In the genomic region with DNA sequence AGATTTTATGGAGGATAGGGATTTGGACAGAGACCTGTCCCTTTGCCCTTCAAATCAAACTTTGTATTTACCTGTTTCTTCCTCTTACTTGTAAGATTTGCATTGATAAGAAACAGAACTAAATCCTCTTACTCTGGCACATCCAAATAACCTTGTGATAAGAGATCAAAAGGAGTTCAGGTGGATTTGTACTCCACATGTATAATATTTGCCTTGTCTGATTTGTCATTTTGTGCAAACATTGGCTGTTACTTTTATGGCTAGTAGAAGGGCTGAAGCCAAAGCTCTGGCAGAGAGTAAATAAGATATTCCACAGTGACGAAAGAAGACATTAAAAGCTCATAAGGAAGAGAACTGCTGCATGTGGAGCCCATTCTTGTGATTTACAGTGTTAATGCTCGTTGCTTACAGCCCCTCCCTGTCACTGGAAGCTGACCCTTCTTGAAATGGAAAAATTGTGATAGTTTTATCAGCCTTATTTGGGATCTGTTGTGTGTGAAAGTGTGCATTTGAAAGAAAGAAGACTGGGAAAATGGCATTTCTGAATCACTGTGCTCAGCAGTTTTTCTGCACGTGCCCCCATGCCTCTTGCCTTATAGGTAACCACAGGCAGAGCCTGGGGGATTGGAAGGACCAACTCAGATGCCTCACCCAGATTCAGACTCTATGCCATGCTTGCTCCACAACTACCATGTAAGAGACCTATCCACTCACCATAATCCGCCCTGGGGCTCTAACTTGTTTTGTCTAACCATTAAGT, we compare ENCODE assay signal across 1 cellular context.
TF ChIP-seq lines count a peak whose summit lies in the region.

No MANE protein-coding gene starts in this region.

TF ChIP-seq in HepG2, 621 proteins besides CTCF, POLR2A, EP300 and RAD21 (continued from another document and continues in another):
- TF ChIP-seq RERE (CRISPR knock-in tag; IDR thresholded peaks at IDR 0.05; ENCODE audit: low read depth) (peak; percentile 95), JARID2 (CRISPR knock-in tag; IDR thresholded peaks at IDR 0.05; ENCODE audit: insufficient replicate concordance) (no peak), ZNF883 (CRISPR knock-in tag; IDR thresholded peaks at IDR 0.05; ENCODE audit: not compliant biosample characterization) (no peak), ZNF331 (CRISPR knock-in tag; IDR thresholded peaks at IDR 0.05) (peak; percentile 33; the same call in 1 of the 2 replicates), PRDM15 (CRISPR knock-in tag; IDR thresholded peaks at IDR 0.05) (no peak), HMGA1 (CRISPR knock-in tag; conservative IDR thresholded peaks at IDR 0.05) (no peak), SKI (IDR thresholded peaks at IDR 0.05; ENCODE audit: partially characterized antibody) (peak; percentile 71), FOXM1 (CRISPR knock-in tag; IDR thresholded peaks at IDR 0.05) (no peak), FOSL2 (CRISPR knock-in tag; IDR thresholded peaks at IDR 0.05) (peak; percentile 52), HMG20A (CRISPR knock-in tag; IDR thresholded peaks at IDR 0.05; ENCODE audit: borderline replicate concordance) (peak; percentile 93), MAFF (IDR thresholded peaks at IDR 0.05; ENCODE audit: low read depth, low read length) (peak; percentile 53), HDAC1 (CRISPR knock-in tag; IDR thresholded peaks at IDR 0.05) (peak; percentile 60), ESRRA (CRISPR knock-in tag; IDR thresholded peaks at IDR 0.05; ENCODE audit: low read depth) (0 out of 2 replicates have a peak, but pooled peaks have one; percentile 40), ZNF609 (CRISPR knock-in tag; IDR thresholded peaks at IDR 0.05; ENCODE audit: borderline replicate concordance) (peak; percentile 94), FOXP1 (IDR thresholded peaks at IDR 0.05) (no peak), FOXP1 (CRISPR knock-in tag; IDR thresholded peaks at IDR 0.05) (peak; percentile 83), TP53 (CRISPR knock-in tag; conservative IDR thresholded peaks at IDR 0.05) (no peak), ZNF180 (CRISPR knock-in tag; IDR thresholded peaks at IDR 0.05; ENCODE audit: borderline replicate concordance, low read depth) (no peak), ZNF235 (CRISPR knock-in tag; IDR thresholded peaks at IDR 0.05; ENCODE audit: borderline replicate concordance) (no peak), ARNT (IDR thresholded peaks at IDR 0.05) (no peak), FOXP4 (CRISPR knock-in tag; IDR thresholded peaks at IDR 0.05) (peak; percentile 80), ZNF12 (CRISPR knock-in tag; IDR thresholded peaks at IDR 0.05) (0 out of 2 replicates have a peak, but pooled peaks have one; percentile 50), ZBTB1 (CRISPR knock-in tag; IDR thresholded peaks at IDR 0.05; ENCODE audit: borderline replicate concordance) (no peak), RCOR2 (CRISPR knock-in tag; IDR thresholded peaks at IDR 0.05) (peak; percentile 89), ZNF264 (CRISPR knock-in tag; IDR thresholded peaks at IDR 0.05) (0 out of 2 replicates have a peak, but pooled peaks have one; percentile 22), ZMAT3 (CRISPR knock-in tag; conservative IDR thresholded peaks at IDR 0.05) (no peak), TARDBP (CRISPR knock-in tag; IDR thresholded peaks at IDR 0.05) (peak; percentile 68)
- TF ChIP-seq, protein P1, sequence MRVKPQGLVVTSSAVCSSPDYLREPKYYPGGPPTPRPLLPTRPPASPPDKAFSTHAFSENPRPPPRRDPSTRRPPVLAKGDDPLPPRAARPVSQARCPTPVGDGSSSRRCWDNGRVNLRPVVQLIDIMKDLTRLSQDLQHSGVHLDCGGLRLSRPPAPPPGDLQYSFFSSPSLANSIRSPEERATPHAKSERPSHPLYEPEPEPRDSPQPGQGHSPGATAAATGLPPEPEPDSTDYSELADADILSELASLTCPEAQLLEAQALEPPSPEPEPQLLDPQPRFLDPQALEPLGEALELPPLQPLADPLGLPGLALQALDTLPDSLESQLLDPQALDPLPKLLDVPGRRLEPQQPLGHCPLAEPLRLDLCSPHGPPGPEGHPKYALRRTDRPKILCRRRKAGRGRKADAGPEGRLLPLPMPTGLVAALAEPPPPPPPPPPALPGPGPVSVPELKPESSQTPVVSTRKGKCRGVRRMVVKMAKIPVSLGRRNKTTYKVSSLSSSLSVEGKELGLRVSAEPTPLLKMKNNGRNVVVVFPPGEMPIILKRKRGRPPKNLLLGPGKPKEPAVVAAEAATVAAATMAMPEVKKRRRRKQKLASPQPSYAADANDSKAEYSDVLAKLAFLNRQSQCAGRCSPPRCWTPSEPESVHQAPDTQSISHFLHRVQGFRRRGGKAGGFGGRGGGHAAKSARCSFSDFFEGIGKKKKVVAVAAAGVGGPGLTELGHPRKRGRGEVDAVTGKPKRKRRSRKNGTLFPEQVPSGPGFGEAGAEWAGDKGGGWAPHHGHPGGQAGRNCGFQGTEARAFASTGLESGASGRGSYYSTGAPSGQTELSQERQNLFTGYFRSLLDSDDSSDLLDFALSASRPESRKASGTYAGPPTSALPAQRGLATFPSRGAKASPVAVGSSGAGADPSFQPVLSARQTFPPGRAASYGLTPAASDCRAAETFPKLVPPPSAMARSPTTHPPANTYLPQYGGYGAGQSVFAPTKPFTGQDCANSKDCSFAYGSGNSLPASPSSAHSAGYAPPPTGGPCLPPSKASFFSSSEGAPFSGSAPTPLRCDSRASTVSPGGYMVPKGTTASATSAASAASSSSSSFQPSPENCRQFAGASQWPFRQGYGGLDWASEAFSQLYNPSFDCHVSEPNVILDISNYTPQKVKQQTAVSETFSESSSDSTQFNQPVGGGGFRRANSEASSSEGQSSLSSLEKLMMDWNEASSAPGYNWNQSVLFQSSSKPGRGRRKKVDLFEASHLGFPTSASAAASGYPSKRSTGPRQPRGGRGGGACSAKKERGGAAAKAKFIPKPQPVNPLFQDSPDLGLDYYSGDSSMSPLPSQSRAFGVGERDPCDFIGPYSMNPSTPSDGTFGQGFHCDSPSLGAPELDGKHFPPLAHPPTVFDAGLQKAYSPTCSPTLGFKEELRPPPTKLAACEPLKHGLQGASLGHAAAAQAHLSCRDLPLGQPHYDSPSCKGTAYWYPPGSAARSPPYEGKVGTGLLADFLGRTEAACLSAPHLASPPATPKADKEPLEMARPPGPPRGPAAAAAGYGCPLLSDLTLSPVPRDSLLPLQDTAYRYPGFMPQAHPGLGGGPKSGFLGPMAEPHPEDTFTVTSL (CRISPR knock-in tag; IDR thresholded peaks at IDR 0.05; ENCODE audit: borderline replicate concordance), result peak; percentile 81; the same call in 1 of the 2 replicates
- TF ChIP-seq, protein P2, sequence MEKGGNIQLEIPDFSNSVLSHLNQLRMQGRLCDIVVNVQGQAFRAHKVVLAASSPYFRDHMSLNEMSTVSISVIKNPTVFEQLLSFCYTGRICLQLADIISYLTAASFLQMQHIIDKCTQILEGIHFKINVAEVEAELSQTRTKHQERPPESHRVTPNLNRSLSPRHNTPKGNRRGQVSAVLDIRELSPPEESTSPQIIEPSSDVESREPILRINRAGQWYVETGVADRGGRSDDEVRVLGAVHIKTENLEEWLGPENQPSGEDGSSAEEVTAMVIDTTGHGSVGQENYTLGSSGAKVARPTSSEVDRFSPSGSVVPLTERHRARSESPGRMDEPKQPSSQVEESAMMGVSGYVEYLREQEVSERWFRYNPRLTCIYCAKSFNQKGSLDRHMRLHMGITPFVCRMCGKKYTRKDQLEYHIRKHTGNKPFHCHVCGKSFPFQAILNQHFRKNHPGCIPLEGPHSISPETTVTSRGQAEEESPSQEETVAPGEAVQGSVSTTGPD (CRISPR knock-in tag; IDR thresholded peaks at IDR 0.05), result peak; percentile 33; the same call in 1 of the 2 replicates
